ENCODE assay signal across 14 cellular contexts in the genomic region with DNA sequence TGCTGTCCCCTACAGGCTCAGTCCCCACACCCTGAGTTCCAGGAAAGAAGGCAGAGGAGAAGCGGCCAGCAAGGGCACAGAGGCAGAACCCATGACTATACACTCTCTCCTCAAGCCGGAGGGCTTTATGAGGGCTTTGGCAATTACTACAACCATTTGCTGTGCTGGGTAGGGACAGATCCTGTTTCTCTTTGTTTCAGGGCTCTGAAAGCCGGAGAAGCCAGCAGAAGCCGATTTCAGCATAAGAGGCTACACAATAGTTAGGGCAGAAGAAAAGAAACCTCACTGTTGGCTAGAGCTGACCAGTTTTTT. TPM values are rescaled to one million over a fixed set of nuclear protein-coding genes. Genes with fewer than 3 reads are reported as not detected.
DNase-seq lines count a peak whose midpoint lies in the region; ATAC-seq, FAIRE-seq and TF ChIP-seq lines count a peak whose summit lies in the region.
"Had no signal": no experiment of that assay in that cellular context is flagged by ENCODE, and none has a peak within 500 bp of the region (broad histone marks: within the 10 kb centered on the region; RNA-seq: fewer than 3 reads in every experiment).

No MANE protein-coding gene starts in this region.

- no peaks in the 10 kb centered on the region; the same call in 1 of the 2 replicates for H3F3A ChIP-seq in OCI-LY1 (ENCODE audit: insufficient read depth, low read length)

- H2BK5ac ChIP-seq in H9 (ENCODE audit: insufficient read length, low read length): no peak overlapping the region

- H3K36me3 ChIP-seq in OCI-LY1 (ENCODE audit: insufficient read depth, low read length) (peaks cover 60% of the 10 kb centered on the region), iPS-15b (ENCODE audit: control insufficient read depth, insufficient read depth, low read length) (peaks cover 14% of the 10 kb centered on the region), skeletal muscle satellite cell (ENCODE audit: insufficient read depth, low read length) (peaks cover 43% of the 10 kb centered on the region), HepG2 (replicated peaks in 1 of 2; ENCODE audit: control insufficient read depth in 1 of 2, insufficient read depth in 2 of 2, low read length in 2 of 2) (peaks cover 12 to 36% of the 10 kb centered on the region in 2 experiments), H7 (replicated peaks; ENCODE audit: control insufficient read depth, insufficient read depth, low read length) (peaks cover 11% of the 10 kb centered on the region)

- no peak overlapping the region for H2AK5ac ChIP-seq in H9 (ENCODE audit: insufficient read length, low read length)

- H2AFZ ChIP-seq in H9 (ENCODE audit: low read length): no peak overlapping the region
- H2AFZ ChIP-seq in OCI-LY1 (ENCODE audit: low read length): no peak overlapping the region
- no peak overlapping the region for H2AFZ ChIP-seq in HepG2 (ENCODE audit: low read length)

- in situ Hi-C loops in HepG2 (cut with HindIII; ENCODE audit: extremely low pct_ligation_motif_present, low pct_unique_long_range_greater_than_20kb): no loop called here

- H3K4me1 Mint-ChIP-seq in H9: peaks cover 34 to 48% of the 10 kb centered on the region in 2 experiments

- H2BK12ac ChIP-seq in H9 (ENCODE audit: insufficient read length, low read depth, low read length): no peak overlapping the region

- H3K27me3 ChIP-seq in H9 (ENCODE audit: insufficient read depth, low read length) (no peaks in the 10 kb centered on the region), OCI-LY1 (ENCODE audit: insufficient read depth, low read length) (no peaks in the 10 kb centered on the region), iPS-15b (ENCODE audit: control insufficient read depth, insufficient read depth, low read length) (no peaks in the 10 kb centered on the region), skeletal muscle satellite cell (ENCODE audit: control insufficient read depth, insufficient read depth, low read length) (no peaks in the 10 kb centered on the region), HepG2 (ENCODE audit: control insufficient read depth in 1 of 2, insufficient read depth in 2 of 2, low read length in 2 of 2) (no peaks in the 10 kb centered on the region), H7 (ENCODE audit: control insufficient read depth, insufficient read depth, low read length) (no peaks in the 10 kb centered on the region)

- H2BK15ac ChIP-seq in H9 (ENCODE audit: low read depth, low read length): no peak overlapping the region

- no peak overlapping the region for H3K4me3 Mint-ChIP-seq in H9
- H3K4me3 Mint-ChIP-seq: activated CD4-positive, alpha-beta memory T cell treated with anti-CD3 and anti-CD28 coated beads for 36 hours had no signal

- DNase-seq in H9 (no peak), HepG2 (ENCODE audit: low spot score) (no peak), H7 (no peak), NCI-H526 (lab: John Stamatoyannopoulos, UW) (no peak)
- DNase-seq: activated CD4-positive, alpha-beta memory T cell treated with anti-CD3 and anti-CD28 coated beads for 36 hours; COR-L47; NCI-H226 had no signal

- no peak overlapping the region for H3K23ac ChIP-seq in H9 (ENCODE audit: insufficient read length, low read depth, low read length)

- H3K9me3 ChIP-seq in H9 (ENCODE audit: control insufficient read depth, low read depth, low read length): no peaks in the 10 kb centered on the region
- no peaks in the 10 kb centered on the region for H3K9me3 ChIP-seq in OCI-LY1 (ENCODE audit: low read length)
- H3K9me3 ChIP-seq in iPS-15b (ENCODE audit: control insufficient read depth, insufficient read depth, low read length): no peaks in the 10 kb centered on the region
- H3K9me3 ChIP-seq in skeletal muscle satellite cell (replicated peaks; ENCODE audit: low read length): no peaks in the 10 kb centered on the region
- H3K9me3 ChIP-seq in HepG2 (ENCODE audit: low read length): no peaks in the 10 kb centered on the region

- H3K27me3 Mint-ChIP-seq in H9 (ENCODE audit: low read depth): no peaks in the 10 kb centered on the region
- H3K27me3 Mint-ChIP-seq: activated CD4-positive, alpha-beta memory T cell treated with anti-CD3 and anti-CD28 coated beads for 36 hours had no signal

- H2BK20ac ChIP-seq in H9 (ENCODE audit: low read depth, low read length, poor library complexity, severe bottlenecking): no peak overlapping the region

- peak overlapping the region; percentile 89 to 98 (median 93); a peak in 6 of 7 replicates for H3K27ac Mint-ChIP-seq in H9

- no peaks in the 10 kb centered on the region for H3K9me3 Mint-ChIP-seq in H9
- H3K9me3 Mint-ChIP-seq: activated CD4-positive, alpha-beta memory T cell treated with anti-CD3 and anti-CD28 coated beads for 36 hours had no signal

- ATAC-seq in HepG2 (no peak), GM19463 (IDR thresholded peaks at IDR 0.05; ENCODE audit: unreplicated experiment) (no peak)

- no peaks in the 10 kb centered on the region for H3K9me2 ChIP-seq in OCI-LY1 (ENCODE audit: low read depth, low read length)

- no peak overlapping the region for H4K8ac ChIP-seq in H9 (replicated peaks; ENCODE audit: insufficient read length, low read depth, low read length)

- H3K18ac ChIP-seq in H9 (ENCODE audit: insufficient read length, low read depth, low read length): no peak overlapping the region

- H3K56ac ChIP-seq in H9 (ENCODE audit: insufficient read length, low read depth, low read length): no peak overlapping the region

- no peak overlapping the region for H4K91ac ChIP-seq in H9 (ENCODE audit: insufficient read length, low read depth, low read length)

- no TSS peak for BruUV-seq in HepG2 (replicated peaks; lab: Mats Ljungman, UMichigan)

- CTCF ChIA-PET in HepG2 (lab: Yijun Ruan, JAX; ENCODE audit: low intra/inter-chr PET ratio, low total read pairs): no interaction called here

- H2BK120ac ChIP-seq in H9 (ENCODE audit: low read depth, low read length, poor library complexity, severe bottlenecking): no peak overlapping the region

- TF ChIP-seq RAD21 in HepG2 (CRISPR knock-in tag; IDR thresholded peaks at IDR 0.05): no peak

- no peaks in the 10 kb centered on the region for H3K4me1 ChIP-seq in H9 (ENCODE audit: insufficient read depth, low read length)
- H3K4me1 ChIP-seq in OCI-LY1 (ENCODE audit: insufficient read depth, low read length, severe bottlenecking): peaks cover 62% of the 10 kb centered on the region
- H3K4me1 ChIP-seq in iPS-15b (ENCODE audit: control insufficient read depth, insufficient read depth, low read length): peaks cover 20% of the 10 kb centered on the region
- H3K4me1 ChIP-seq in skeletal muscle satellite cell (ENCODE audit: control insufficient read depth, insufficient read depth, low read length): peaks cover 56% of the 10 kb centered on the region
- no peaks in the 10 kb centered on the region for H3K4me1 ChIP-seq in HepG2 (ENCODE audit: insufficient read depth, low read length)

- H3K79me1 ChIP-seq in H9 (ENCODE audit: insufficient read depth, low read depth, low read length, poor library complexity, severe bottlenecking): no peaks in the 10 kb centered on the region

- H3K79me2 ChIP-seq in H9 (ENCODE audit: insufficient read depth, low read length): no peaks in the 10 kb centered on the region
- no peaks in the 10 kb centered on the region for H3K79me2 ChIP-seq in OCI-LY1 (ENCODE audit: insufficient read depth, low read length)
- H3K79me2 ChIP-seq in HepG2 (ENCODE audit: insufficient read depth, low read length): no peaks in the 10 kb centered on the region

- no peak overlapping the region for H3T11ph ChIP-seq in H9 (ENCODE audit: low read length)

- H3K4ac ChIP-seq in H9 (ENCODE audit: low read depth, low read length): no peak overlapping the region

- H3K4me2 ChIP-seq in H9 (ENCODE audit: insufficient read depth, insufficient read length, low read length): no peak overlapping the region
- H3K4me2 ChIP-seq in OCI-LY1 (ENCODE audit: low read length): no peak overlapping the region
- H3K4me2 ChIP-seq in skeletal muscle satellite cell (ENCODE audit: low read length): no peak overlapping the region
- no peak overlapping the region for H3K4me2 ChIP-seq in HepG2 (ENCODE audit: low read depth, low read length)

- H3K9ac ChIP-seq in H9 (ENCODE audit: extremely low read depth, insufficient read length, low read length) (no peak overlapping the region), OCI-LY1 (ENCODE audit: low read length) (no peak overlapping the region; the same call in 1 of the 2 replicates), iPS-15b (ENCODE audit: low read depth, low read length) (peak overlapping the region; percentile 24), skeletal muscle satellite cell (ENCODE audit: low read depth, low read length) (peak overlapping the region; percentile 67), HepG2 (ENCODE audit: insufficient read depth, low read depth, low read length) (no peak overlapping the region)

- TF ChIP-seq EP300 in HepG2 (IDR thresholded peaks at IDR 0.05; ENCODE audit: low read depth in 2 of 2, low read length in 2 of 2) (no peak), HepG2 (CRISPR knock-in tag; IDR thresholded peaks at IDR 0.05; ENCODE audit: borderline replicate concordance) (no peak)

- no peaks in the 10 kb centered on the region for H4K20me1 ChIP-seq in H9 (ENCODE audit: control insufficient read depth, insufficient read depth, insufficient read length)
- no peaks in the 10 kb centered on the region for H4K20me1 ChIP-seq in OCI-LY1 (ENCODE audit: insufficient read depth, low read length)
- no peaks in the 10 kb centered on the region for H4K20me1 ChIP-seq in HepG2 (ENCODE audit: insufficient read depth, low read length)

- H3K27ac ChIP-seq in H9 (ENCODE audit: insufficient read length, low read depth, low read length) (no peak overlapping the region), OCI-LY1 (ENCODE audit: low read depth, low read length, poor library complexity, severe bottlenecking) (peak overlapping the region; percentile 94), HepG2 (ENCODE audit: extremely low read length, insufficient read depth, low read length) (no peak overlapping the region)
- H3K27ac ChIP-seq: SK-N-MC had no signal

- TF ChIP-seq CTCF in H9 (conservative IDR thresholded peaks at IDR 0.05) (no peak), OCI-LY1 (IDR thresholded peaks at IDR 0.05; ENCODE audit: low read length) (no peak), HepG2 (CRISPR knock-in tag; IDR thresholded peaks at IDR 0.05) (no peak)

- WGBS in H9 (ENCODE audit: extremely low coverage, insufficient read length, low lambda C conversion rate): no CpG with 5 or more reads among the region's 4 CpGs
- WGBS in HepG2 (ENCODE audit: low lambda C conversion rate): 95% methylated on average over 4 of the region's 4 CpGs

- no peak for FAIRE-seq in HepG2 (lab: Jason Lieb, UNC)

- POLR2A ChIA-PET in HepG2 (lab: Yijun Ruan, JAX): no interaction called here

- no peak overlapping the region for H4K5ac ChIP-seq in H9 (ENCODE audit: insufficient read length, low read depth, low read length)

- no peak for TF ChIP-seq POLR2A in HepG2 (IDR thresholded peaks at IDR 0.05; ENCODE audit: insufficient read depth in 1 of 2, low read depth in 2 of 2, low read length in 2 of 2)

- no peak overlapping the region; the same call in 1 of the 2 replicates for H3K14ac ChIP-seq in H9 (ENCODE audit: insufficient read depth, low read length)

- H3K36me3 Mint-ChIP-seq in H9 (ENCODE audit: insufficient read depth in 1 of 3, low read depth in 3 of 3): peaks cover 14 to 35% (median 35%) of the 10 kb centered on the region in 3 experiments; a peak in 6 of 7 replicates

- H3K4me3 ChIP-seq in OCI-LY1 (ENCODE audit: low read depth, low read length, poor library complexity, severe bottlenecking): no peak overlapping the region
- H3K4me3 ChIP-seq in iPS-15b (ENCODE audit: low read depth, low read length): no peak overlapping the region
- H3K4me3 ChIP-seq in skeletal muscle satellite cell (ENCODE audit: low read length): no peak overlapping the region
- H3K4me3 ChIP-seq in HepG2 (replicated peaks in 1 of 3; ENCODE audit: insufficient read depth in 1 of 3, low read depth in 2 of 3, low read length in 3 of 3): no peak overlapping the region
- no peak overlapping the region for H3K4me3 ChIP-seq in H7 (ENCODE audit: insufficient read depth, low read depth, low read length)
- H3K4me3 ChIP-seq: SK-N-MC had no signal

- no peaks in the 10 kb centered on the region for H3K23me2 ChIP-seq in H9 (ENCODE audit: insufficient read length, low read depth, low read length, poor library complexity, severe bottlenecking)

- intact Hi-C loops in HepG2 (cut with micrococcal nuclease; ENCODE audit: unreplicated experiment): no loop called here

RNA-seq across cellular contexts. Expression of a gene that starts 13.9 kb away (rescaled TPM):
- total RNA-seq in H9 (2021) (4.3 and 4.4 TPM in 2 replicates), HepG2 (2016; rRNA removed; fragmentation: Illumina TruSeq; extraction: Trizol) (0.88 and 1.00 TPM in 2 replicates)
- 1.0 and 1.5 TPM in 2 replicates for total RNA-seq in skeletal muscle satellite cell (2012; rRNA removed)
- 0.26 and 0.61 TPM in 2 replicates for total RNA-seq in HepG2 (2016; cell fraction: cytosol; rRNA removed; fragmentation: Illumina TruSeq; extraction: Trizol; ENCODE audit: low read depth)
- total RNA-seq in HepG2 (2016; cell fraction: insoluble cytoplasmic fraction; rRNA removed; fragmentation: Illumina TruSeq; extraction: Trizol): 0.62 and 1.2 TPM in 2 replicates
- 1.4 and 1.5 TPM in 2 replicates for total RNA-seq in HepG2 (2016; cell fraction: membrane; rRNA removed; fragmentation: Illumina TruSeq; extraction: Trizol)
- total RNA-seq in HepG2 (2016; cell fraction: nucleus; rRNA removed; fragmentation: Illumina TruSeq; extraction: Trizol): 1.2 and 1.3 TPM in 2 replicates
- polyA plus RNA-seq in HepG2 (2011; rRNA removed): 2.6 and 2.7 TPM in 2 replicates
- 2.8 and 3.5 TPM in 2 replicates for polyA plus RNA-seq in HepG2 (2011; cell fraction: cytosol; rRNA removed)
- polyA plus RNA-seq in HepG2 (2011; cell fraction: nucleus; rRNA removed): 2.1 and 2.9 TPM in 2 replicates
- 1.5 and 2.0 TPM in 2 replicates for polyA plus RNA-seq in HepG2 (2012)
- 1.1 TPM in 2 replicates for polyA plus RNA-seq in HepG2 (2016; cell fraction: cytosol; fragmentation: Illumina TruSeq; extraction: Trizol; ENCODE audit: low read depth)
- 1.2 and 1.5 TPM in 2 replicates for polyA plus RNA-seq in HepG2 (2016; cell fraction: insoluble cytoplasmic fraction; fragmentation: Illumina TruSeq; extraction: Trizol; ENCODE audit: low read depth)
- polyA plus RNA-seq in HepG2 (2016; cell fraction: membrane; fragmentation: Illumina TruSeq; extraction: Trizol; ENCODE audit: low read depth): 1.9 and 2.4 TPM in 2 replicates
- polyA plus RNA-seq in HepG2 (2016; cell fraction: nucleus; fragmentation: Illumina TruSeq; extraction: Trizol; ENCODE audit: insufficient read depth, low read depth): 2.8 TPM in 2 replicates
- 1.1 and 7.0 TPM in 2 replicates for polyA minus RNA-seq in HepG2 (2011; rRNA and poly(A)+ RNA removed; ENCODE audit: low replicate concordance)
- polyA minus RNA-seq in HepG2 (2011; cell fraction: cytosol; rRNA and poly(A)+ RNA removed): 1.4 and 1.7 TPM in 2 replicates
- 0.50 and 0.90 TPM in 2 replicates for polyA minus RNA-seq in HepG2 (2011; cell fraction: nucleus; rRNA and poly(A)+ RNA removed)
- total RNA-seq in H7 (2014; rRNA removed; shearing (Covaris generic)): 5.8 and 8.5 TPM in 2 replicates

RNA-seq across cellular contexts. Expression of a gene that starts 23.2 kb away (rescaled TPM):
- 1.2 and 1.5 TPM in 2 replicates for total RNA-seq in H9 (2021)
- total RNA-seq in skeletal muscle satellite cell (2012; rRNA removed): not detected in 2 replicates
- not detected in 2 replicates for total RNA-seq in HepG2 (2016; rRNA removed; fragmentation: Illumina TruSeq; extraction: Trizol)
- total RNA-seq in HepG2 (2016; cell fraction: cytosol; rRNA removed; fragmentation: Illumina TruSeq; extraction: Trizol; ENCODE audit: low read depth): not detected in 2 replicates
- not detected in 2 replicates for total RNA-seq in HepG2 (2016; cell fraction: insoluble cytoplasmic fraction; rRNA removed; fragmentation: Illumina TruSeq; extraction: Trizol)
- total RNA-seq in HepG2 (2016; cell fraction: membrane; rRNA removed; fragmentation: Illumina TruSeq; extraction: Trizol): not detected in 2 replicates
- total RNA-seq in HepG2 (2016; cell fraction: nucleus; rRNA removed; fragmentation: Illumina TruSeq; extraction: Trizol): not detected in 2 replicates
- polyA plus RNA-seq in HepG2 (2011; rRNA removed): not detected in 2 replicates
- not detected in 2 replicates for polyA plus RNA-seq in HepG2 (2011; cell fraction: cytosol; rRNA removed)
- polyA plus RNA-seq in HepG2 (2011; cell fraction: nucleus; rRNA removed): 0.17 and 0.21 TPM in 2 replicates
- polyA plus RNA-seq in HepG2 (2012): not detected in 2 replicates
- polyA plus RNA-seq in HepG2 (2016; cell fraction: cytosol; fragmentation: Illumina TruSeq; extraction: Trizol; ENCODE audit: low read depth): not detected in 2 replicates
- polyA plus RNA-seq in HepG2 (2016; cell fraction: insoluble cytoplasmic fraction; fragmentation: Illumina TruSeq; extraction: Trizol; ENCODE audit: low read depth): not detected in 2 replicates
- not detected in 2 replicates for polyA plus RNA-seq in HepG2 (2016; cell fraction: membrane; fragmentation: Illumina TruSeq; extraction: Trizol; ENCODE audit: low read depth)
- not detected in 2 replicates for polyA plus RNA-seq in HepG2 (2016; cell fraction: nucleus; fragmentation: Illumina TruSeq; extraction: Trizol; ENCODE audit: insufficient read depth, low read depth)
- 0.16 TPM in 1 of 2 replicates, not detected in the other for polyA minus RNA-seq in HepG2 (2011; rRNA and poly(A)+ RNA removed; ENCODE audit: low replicate concordance)
- not detected in 2 replicates for polyA minus RNA-seq in HepG2 (2011; cell fraction: cytosol; rRNA and poly(A)+ RNA removed)
- polyA minus RNA-seq in HepG2 (2011; cell fraction: nucleus; rRNA and poly(A)+ RNA removed): not detected in 2 replicates
- total RNA-seq in H7 (2014; rRNA removed; shearing (Covaris generic)): 1.7 and 3.8 TPM in 2 replicates
- total RNA-seq: activated CD4-positive, alpha-beta memory T cell treated with anti-CD3 and anti-CD28 coated beads for 36 hours; fibroblast of lung; liver had no signal
- polyA plus RNA-seq: fibroblast of lung, liver had no signal

RNA-seq across cellular contexts. Expression of a gene that starts 31.7 kb away (rescaled TPM):
- 0.22 TPM in 2 replicates for total RNA-seq in H9 (2021)
- not detected in 2 replicates for total RNA-seq in skeletal muscle satellite cell (2012; rRNA removed)
- total RNA-seq in HepG2 (2016; rRNA removed; fragmentation: Illumina TruSeq; extraction: Trizol): not detected in 2 replicates
- total RNA-seq in HepG2 (2016; cell fraction: cytosol; rRNA removed; fragmentation: Illumina TruSeq; extraction: Trizol; ENCODE audit: low read depth): not detected in 2 replicates
- not detected in 2 replicates for total RNA-seq in HepG2 (2016; cell fraction: insoluble cytoplasmic fraction; rRNA removed; fragmentation: Illumina TruSeq; extraction: Trizol)
- not detected in 2 replicates for total RNA-seq in HepG2 (2016; cell fraction: membrane; rRNA removed; fragmentation: Illumina TruSeq; extraction: Trizol)
- total RNA-seq in HepG2 (2016; cell fraction: nucleus; rRNA removed; fragmentation: Illumina TruSeq; extraction: Trizol): not detected in 2 replicates
- not detected in 2 replicates for polyA plus RNA-seq in HepG2 (2011; rRNA removed)
- not detected in 2 replicates for polyA plus RNA-seq in HepG2 (2011; cell fraction: cytosol; rRNA removed)
- not detected in 2 replicates for polyA plus RNA-seq in HepG2 (2011; cell fraction: nucleus; rRNA removed)
- not detected in 2 replicates for polyA plus RNA-seq in HepG2 (2012)
- not detected in 2 replicates for polyA plus RNA-seq in HepG2 (2016; cell fraction: cytosol; fragmentation: Illumina TruSeq; extraction: Trizol; ENCODE audit: low read depth)
- not detected in 2 replicates for polyA plus RNA-seq in HepG2 (2016; cell fraction: insoluble cytoplasmic fraction; fragmentation: Illumina TruSeq; extraction: Trizol; ENCODE audit: low read depth)
- polyA plus RNA-seq in HepG2 (2016; cell fraction: membrane; fragmentation: Illumina TruSeq; extraction: Trizol; ENCODE audit: low read depth): not detected in 2 replicates
- polyA plus RNA-seq in HepG2 (2016; cell fraction: nucleus; fragmentation: Illumina TruSeq; extraction: Trizol; ENCODE audit: insufficient read depth, low read depth): not detected in 2 replicates
- polyA minus RNA-seq in HepG2 (2011; rRNA and poly(A)+ RNA removed; ENCODE audit: low replicate concordance): not detected in 2 replicates
- polyA minus RNA-seq in HepG2 (2011; cell fraction: cytosol; rRNA and poly(A)+ RNA removed): not detected in 2 replicates
- not detected in 2 replicates for polyA minus RNA-seq in HepG2 (2011; cell fraction: nucleus; rRNA and poly(A)+ RNA removed)
- total RNA-seq in H7 (2014; rRNA removed; shearing (Covaris generic)): 0.14 TPM in 1 of 2 replicates, not detected in the other
- total RNA-seq: activated CD4-positive, alpha-beta memory T cell treated with anti-CD3 and anti-CD28 coated beads for 36 hours; fibroblast of lung had no signal
- polyA plus RNA-seq: fibroblast of lung had no signal

RNA-seq across cellular contexts. Expression of a gene that starts 39.5 kb away (rescaled TPM):
- total RNA-seq in H9 (2021) (7.0 and 7.7 TPM in 2 replicates), HepG2 (2016; rRNA removed; fragmentation: Illumina TruSeq; extraction: Trizol) (2.7 and 3.5 TPM in 2 replicates)
- 19.3 and 27.1 TPM in 2 replicates for total RNA-seq in skeletal muscle satellite cell (2012; rRNA removed)
- 0.62 and 2.3 TPM in 2 replicates for total RNA-seq in HepG2 (2016; cell fraction: cytosol; rRNA removed; fragmentation: Illumina TruSeq; extraction: Trizol; ENCODE audit: low read depth)
- 2.6 and 2.8 TPM in 2 replicates for total RNA-seq in HepG2 (2016; cell fraction: insoluble cytoplasmic fraction; rRNA removed; fragmentation: Illumina TruSeq; extraction: Trizol)
- 0.93 and 0.99 TPM in 2 replicates for total RNA-seq in HepG2 (2016; cell fraction: membrane; rRNA removed; fragmentation: Illumina TruSeq; extraction: Trizol)
- 1.8 and 2.3 TPM in 2 replicates for total RNA-seq in HepG2 (2016; cell fraction: nucleus; rRNA removed; fragmentation: Illumina TruSeq; extraction: Trizol)
- polyA plus RNA-seq in HepG2 (2011; rRNA removed): 2.7 and 3.2 TPM in 2 replicates
- 1.2 and 1.4 TPM in 2 replicates for polyA plus RNA-seq in HepG2 (2011; cell fraction: cytosol; rRNA removed)
- 20.8 and 29.2 TPM in 2 replicates for polyA plus RNA-seq in HepG2 (2011; cell fraction: nucleus; rRNA removed)
- polyA plus RNA-seq in HepG2 (2012): 0.97 and 2.1 TPM in 2 replicates
- 0.44 and 1.2 TPM in 2 replicates for polyA plus RNA-seq in HepG2 (2016; cell fraction: cytosol; fragmentation: Illumina TruSeq; extraction: Trizol; ENCODE audit: low read depth)
- 2.4 and 2.8 TPM in 2 replicates for polyA plus RNA-seq in HepG2 (2016; cell fraction: insoluble cytoplasmic fraction; fragmentation: Illumina TruSeq; extraction: Trizol; ENCODE audit: low read depth)
- 1.1 and 1.2 TPM in 2 replicates for polyA plus RNA-seq in HepG2 (2016; cell fraction: membrane; fragmentation: Illumina TruSeq; extraction: Trizol; ENCODE audit: low read depth)
- 5.1 and 8.1 TPM in 2 replicates for polyA plus RNA-seq in HepG2 (2016; cell fraction: nucleus; fragmentation: Illumina TruSeq; extraction: Trizol; ENCODE audit: insufficient read depth, low read depth)
- 5.7 and 12.4 TPM in 2 replicates for polyA minus RNA-seq in HepG2 (2011; rRNA and poly(A)+ RNA removed; ENCODE audit: low replicate concordance)
- 0.59 and 1.5 TPM in 2 replicates for polyA minus RNA-seq in HepG2 (2011; cell fraction: cytosol; rRNA and poly(A)+ RNA removed)
- polyA minus RNA-seq in HepG2 (2011; cell fraction: nucleus; rRNA and poly(A)+ RNA removed): 3.4 and 4.0 TPM in 2 replicates
- 10.7 and 14.6 TPM in 2 replicates for total RNA-seq in H7 (2014; rRNA removed; shearing (Covaris generic))

Comparison
In these comparisons a context has a peak if more than half of its experiments do, and no peak if none do; other contexts are left out.
1. H3K9ac ChIP-seq: peak in iPS-15b (single experiment) and skeletal muscle satellite cell (single experiment); none in H9 (single experiment), OCI-LY1 (single experiment) and HepG2 (single experiment).